In the genomic region with DNA sequence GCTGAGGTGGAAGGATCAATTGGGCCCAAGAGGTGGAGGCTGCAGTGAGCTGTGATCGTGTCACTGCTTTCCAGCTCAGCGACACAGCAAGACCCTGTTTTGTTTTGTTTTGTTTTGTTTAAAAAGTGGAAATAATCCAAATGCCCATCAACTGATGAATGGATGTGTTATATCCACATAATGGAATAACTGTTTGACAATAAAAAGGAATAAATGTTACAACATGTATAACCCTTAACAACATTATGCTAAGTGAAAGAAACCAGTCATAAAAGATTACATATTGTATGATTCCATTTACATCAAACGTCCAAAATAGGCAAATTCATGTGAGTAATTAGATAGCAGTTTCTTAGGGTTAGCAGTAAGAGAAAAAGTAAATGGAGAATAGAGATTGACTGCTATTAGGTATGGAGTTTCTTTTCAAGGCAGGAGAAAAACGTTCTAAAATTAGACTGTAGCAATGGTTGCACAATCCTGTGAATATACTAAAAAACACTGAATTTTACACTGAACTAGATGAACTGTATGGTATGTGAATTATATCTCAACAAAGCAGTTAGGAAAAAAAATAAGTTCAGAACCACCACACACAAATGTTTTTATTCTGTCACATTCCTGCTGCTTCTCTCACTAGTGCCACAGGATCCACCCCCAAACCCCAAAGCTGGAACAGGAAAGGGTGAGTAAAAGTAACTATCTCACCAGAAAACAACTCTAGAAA, we compare ENCODE assay signal across 2 cellular contexts.
A peak's percentile ranks its signal among the peaks of the same experiment; 100 is the strongest.
TF ChIP-seq lines count a peak whose summit lies in the region.

No MANE protein-coding gene starts in this region.

TF ChIP-seq in GM12878, 131 proteins besides CTCF, POLR2A, EP300 and RAD21:
- TF ChIP-seq, protein P1, sequence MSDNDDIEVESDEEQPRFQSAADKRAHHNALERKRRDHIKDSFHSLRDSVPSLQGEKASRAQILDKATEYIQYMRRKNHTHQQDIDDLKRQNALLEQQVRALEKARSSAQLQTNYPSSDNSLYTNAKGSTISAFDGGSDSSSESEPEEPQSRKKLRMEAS (IDR thresholded peaks at IDR 0.05; ENCODE audit: low read depth, low read length), result no peak
- TF ChIP-seq EZH2 (IDR thresholded peaks at IDR 0.05; ENCODE audit: borderline replicate concordance, control insufficient read depth, low read depth, low read length) (no peak), CHD1 (IDR thresholded peaks at IDR 0.05; ENCODE audit: low read depth, low read length) (no peak), TAF1 (IDR thresholded peaks at IDR 0.05; ENCODE audit: borderline replicate concordance, low read depth, low read length) (no peak), SPI1 (IDR thresholded peaks at IDR 0.05; ENCODE audit: borderline replicate concordance, insufficient read depth, low read depth, low read length) (no peak)
- TF ChIP-seq, protein P2, sequence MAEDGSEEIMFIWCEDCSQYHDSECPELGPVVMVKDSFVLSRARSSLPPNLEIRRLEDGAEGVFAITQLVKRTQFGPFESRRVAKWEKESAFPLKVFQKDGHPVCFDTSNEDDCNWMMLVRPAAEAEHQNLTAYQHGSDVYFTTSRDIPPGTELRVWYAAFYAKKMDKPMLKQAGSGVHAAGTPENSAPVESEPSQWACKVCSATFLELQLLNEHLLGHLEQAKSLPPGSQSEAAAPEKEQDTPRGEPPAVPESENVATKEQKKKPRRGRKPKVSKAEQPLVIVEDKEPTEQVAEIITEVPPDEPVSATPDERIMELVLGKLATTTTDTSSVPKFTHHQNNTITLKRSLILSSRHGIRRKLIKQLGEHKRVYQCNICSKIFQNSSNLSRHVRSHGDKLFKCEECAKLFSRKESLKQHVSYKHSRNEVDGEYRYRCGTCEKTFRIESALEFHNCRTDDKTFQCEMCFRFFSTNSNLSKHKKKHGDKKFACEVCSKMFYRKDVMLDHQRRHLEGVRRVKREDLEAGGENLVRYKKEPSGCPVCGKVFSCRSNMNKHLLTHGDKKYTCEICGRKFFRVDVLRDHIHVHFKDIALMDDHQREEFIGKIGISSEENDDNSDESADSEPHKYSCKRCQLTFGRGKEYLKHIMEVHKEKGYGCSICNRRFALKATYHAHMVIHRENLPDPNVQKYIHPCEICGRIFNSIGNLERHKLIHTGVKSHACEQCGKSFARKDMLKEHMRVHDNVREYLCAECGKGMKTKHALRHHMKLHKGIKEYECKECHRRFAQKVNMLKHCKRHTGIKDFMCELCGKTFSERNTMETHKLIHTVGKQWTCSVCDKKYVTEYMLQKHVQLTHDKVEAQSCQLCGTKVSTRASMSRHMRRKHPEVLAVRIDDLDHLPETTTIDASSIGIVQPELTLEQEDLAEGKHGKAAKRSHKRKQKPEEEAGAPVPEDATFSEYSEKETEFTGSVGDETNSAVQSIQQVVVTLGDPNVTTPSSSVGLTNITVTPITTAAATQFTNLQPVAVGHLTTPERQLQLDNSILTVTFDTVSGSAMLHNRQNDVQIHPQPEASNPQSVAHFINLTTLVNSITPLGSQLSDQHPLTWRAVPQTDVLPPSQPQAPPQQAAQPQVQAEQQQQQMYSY (CRISPR knock-in tag; IDR thresholded peaks at IDR 0.05), result no peak
- TF ChIP-seq, protein P3, sequence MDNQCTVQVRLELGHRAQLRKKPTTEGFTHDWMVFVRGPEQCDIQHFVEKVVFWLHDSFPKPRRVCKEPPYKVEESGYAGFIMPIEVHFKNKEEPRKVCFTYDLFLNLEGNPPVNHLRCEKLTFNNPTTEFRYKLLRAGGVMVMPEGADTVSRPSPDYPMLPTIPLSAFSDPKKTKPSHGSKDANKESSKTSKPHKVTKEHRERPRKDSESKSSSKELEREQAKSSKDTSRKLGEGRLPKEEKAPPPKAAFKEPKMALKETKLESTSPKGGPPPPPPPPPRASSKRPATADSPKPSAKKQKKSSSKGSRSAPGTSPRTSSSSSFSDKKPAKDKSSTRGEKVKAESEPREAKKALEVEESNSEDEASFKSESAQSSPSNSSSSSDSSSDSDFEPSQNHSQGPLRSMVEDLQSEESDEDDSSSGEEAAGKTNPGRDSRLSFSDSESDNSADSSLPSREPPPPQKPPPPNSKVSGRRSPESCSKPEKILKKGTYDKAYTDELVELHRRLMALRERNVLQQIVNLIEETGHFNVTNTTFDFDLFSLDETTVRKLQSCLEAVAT (IDR thresholded peaks at IDR 0.05), result no peak
- TF ChIP-seq, protein P4, sequence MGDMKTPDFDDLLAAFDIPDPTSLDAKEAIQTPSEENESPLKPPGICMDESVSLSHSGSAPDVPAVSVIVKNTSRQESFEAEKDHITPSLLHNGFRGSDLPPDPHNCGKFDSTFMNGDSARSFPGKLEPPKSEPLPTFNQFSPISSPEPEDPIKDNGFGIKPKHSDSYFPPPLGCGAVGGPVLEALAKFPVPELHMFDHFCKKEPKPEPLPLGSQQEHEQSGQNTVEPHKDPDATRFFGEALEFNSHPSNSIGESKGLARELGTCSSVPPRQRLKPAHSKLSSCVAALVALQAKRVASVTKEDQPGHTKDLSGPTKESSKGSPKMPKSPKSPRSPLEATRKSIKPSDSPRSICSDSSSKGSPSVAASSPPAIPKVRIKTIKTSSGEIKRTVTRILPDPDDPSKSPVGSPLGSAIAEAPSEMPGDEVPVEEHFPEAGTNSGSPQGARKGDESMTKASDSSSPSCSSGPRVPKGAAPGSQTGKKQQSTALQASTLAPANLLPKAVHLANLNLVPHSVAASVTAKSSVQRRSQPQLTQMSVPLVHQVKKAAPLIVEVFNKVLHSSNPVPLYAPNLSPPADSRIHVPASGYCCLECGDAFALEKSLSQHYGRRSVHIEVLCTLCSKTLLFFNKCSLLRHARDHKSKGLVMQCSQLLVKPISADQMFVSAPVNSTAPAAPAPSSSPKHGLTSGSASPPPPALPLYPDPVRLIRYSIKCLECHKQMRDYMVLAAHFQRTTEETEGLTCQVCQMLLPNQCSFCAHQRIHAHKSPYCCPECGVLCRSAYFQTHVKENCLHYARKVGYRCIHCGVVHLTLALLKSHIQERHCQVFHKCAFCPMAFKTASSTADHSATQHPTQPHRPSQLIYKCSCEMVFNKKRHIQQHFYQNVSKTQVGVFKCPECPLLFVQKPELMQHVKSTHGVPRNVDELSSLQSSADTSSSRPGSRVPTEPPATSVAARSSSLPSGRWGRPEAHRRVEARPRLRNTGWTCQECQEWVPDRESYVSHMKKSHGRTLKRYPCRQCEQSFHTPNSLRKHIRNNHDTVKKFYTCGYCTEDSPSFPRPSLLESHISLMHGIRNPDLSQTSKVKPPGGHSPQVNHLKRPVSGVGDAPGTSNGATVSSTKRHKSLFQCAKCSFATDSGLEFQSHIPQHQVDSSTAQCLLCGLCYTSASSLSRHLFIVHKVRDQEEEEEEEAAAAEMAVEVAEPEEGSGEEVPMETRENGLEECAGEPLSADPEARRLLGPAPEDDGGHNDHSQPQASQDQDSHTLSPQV (IDR thresholded peaks at IDR 0.05), result no peak

TF ChIP-seq in HepG2, 621 proteins besides CTCF, POLR2A, EP300 and RAD21:
- TF ChIP-seq CEBPB (IDR thresholded peaks at IDR 0.05; ENCODE audit: borderline replicate concordance, low read depth, low read length), result peak; percentile 71
- TF ChIP-seq ZNF607 (CRISPR knock-in tag; IDR thresholded peaks at IDR 0.05; ENCODE audit: borderline replicate concordance), result no peak
- TF ChIP-seq CEBPG (CRISPR knock-in tag; IDR thresholded peaks at IDR 0.05), result peak; percentile 37; the same call in 1 of the 2 replicates
- TF ChIP-seq, protein P5, sequence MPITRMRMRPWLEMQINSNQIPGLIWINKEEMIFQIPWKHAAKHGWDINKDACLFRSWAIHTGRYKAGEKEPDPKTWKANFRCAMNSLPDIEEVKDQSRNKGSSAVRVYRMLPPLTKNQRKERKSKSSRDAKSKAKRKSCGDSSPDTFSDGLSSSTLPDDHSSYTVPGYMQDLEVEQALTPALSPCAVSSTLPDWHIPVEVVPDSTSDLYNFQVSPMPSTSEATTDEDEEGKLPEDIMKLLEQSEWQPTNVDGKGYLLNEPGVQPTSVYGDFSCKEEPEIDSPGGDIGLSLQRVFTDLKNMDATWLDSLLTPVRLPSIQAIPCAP (CRISPR knock-in tag; IDR thresholded peaks at IDR 0.05; ENCODE audit: low read depth), result no peak
- TF ChIP-seq, protein P6, sequence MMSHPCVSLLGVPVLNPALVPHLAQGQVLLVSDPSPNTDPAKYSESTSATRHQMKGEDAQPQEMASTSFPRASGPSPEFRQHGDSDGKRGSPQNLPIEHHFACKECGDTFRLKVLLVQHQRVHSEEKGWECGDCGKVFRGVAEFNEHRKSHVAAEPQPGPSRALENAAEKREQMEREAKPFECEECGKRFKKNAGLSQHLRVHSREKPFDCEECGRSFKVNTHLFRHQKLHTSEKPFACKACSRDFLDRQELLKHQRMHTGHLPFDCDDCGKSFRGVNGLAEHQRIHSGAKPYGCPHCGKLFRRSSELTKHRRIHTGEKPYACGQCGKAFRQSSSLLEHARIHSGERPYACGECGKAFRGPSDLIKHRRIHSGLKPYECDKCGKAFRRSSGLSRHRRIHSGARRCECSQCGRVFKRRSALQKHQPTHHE (CRISPR knock-in tag; IDR thresholded peaks at IDR 0.05; ENCODE audit: borderline replicate concordance), result no peak
- TF ChIP-seq, protein P7, sequence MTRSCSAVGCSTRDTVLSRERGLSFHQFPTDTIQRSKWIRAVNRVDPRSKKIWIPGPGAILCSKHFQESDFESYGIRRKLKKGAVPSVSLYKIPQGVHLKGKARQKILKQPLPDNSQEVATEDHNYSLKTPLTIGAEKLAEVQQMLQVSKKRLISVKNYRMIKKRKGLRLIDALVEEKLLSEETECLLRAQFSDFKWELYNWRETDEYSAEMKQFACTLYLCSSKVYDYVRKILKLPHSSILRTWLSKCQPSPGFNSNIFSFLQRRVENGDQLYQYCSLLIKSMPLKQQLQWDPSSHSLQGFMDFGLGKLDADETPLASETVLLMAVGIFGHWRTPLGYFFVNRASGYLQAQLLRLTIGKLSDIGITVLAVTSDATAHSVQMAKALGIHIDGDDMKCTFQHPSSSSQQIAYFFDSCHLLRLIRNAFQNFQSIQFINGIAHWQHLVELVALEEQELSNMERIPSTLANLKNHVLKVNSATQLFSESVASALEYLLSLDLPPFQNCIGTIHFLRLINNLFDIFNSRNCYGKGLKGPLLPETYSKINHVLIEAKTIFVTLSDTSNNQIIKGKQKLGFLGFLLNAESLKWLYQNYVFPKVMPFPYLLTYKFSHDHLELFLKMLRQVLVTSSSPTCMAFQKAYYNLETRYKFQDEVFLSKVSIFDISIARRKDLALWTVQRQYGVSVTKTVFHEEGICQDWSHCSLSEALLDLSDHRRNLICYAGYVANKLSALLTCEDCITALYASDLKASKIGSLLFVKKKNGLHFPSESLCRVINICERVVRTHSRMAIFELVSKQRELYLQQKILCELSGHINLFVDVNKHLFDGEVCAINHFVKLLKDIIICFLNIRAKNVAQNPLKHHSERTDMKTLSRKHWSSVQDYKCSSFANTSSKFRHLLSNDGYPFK (CRISPR knock-in tag; IDR thresholded peaks at IDR 0.05; ENCODE audit: borderline replicate concordance), result no peak
- TF ChIP-seq ZNF75D (CRISPR knock-in tag; IDR thresholded peaks at IDR 0.05; ENCODE audit: borderline replicate concordance), result no peak
- TF ChIP-seq, protein P8, sequence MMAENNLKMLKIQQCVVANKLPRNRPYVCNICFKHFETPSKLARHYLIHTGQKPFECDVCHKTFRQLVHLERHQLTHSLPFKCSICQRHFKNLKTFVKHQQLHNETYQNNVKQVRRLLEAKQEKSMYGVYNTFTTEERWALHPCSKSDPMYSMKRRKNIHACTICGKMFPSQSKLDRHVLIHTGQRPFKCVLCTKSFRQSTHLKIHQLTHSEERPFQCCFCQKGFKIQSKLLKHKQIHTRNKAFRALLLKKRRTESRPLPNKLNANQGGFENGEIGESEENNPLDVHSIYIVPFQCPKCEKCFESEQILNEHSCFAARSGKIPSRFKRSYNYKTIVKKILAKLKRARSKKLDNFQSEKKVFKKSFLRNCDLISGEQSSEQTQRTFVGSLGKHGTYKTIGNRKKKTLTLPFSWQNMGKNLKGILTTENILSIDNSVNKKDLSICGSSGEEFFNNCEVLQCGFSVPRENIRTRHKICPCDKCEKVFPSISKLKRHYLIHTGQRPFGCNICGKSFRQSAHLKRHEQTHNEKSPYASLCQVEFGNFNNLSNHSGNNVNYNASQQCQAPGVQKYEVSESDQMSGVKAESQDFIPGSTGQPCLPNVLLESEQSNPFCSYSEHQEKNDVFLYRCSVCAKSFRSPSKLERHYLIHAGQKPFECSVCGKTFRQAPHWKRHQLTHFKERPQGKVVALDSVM (CRISPR knock-in tag; IDR thresholded peaks at IDR 0.05), result peak; percentile 78; the same call in 1 of the 2 replicates
TF ChIP-seq in HepG2: peak in this region for 3.
